23 cellular contexts compared by ENCODE assay signal in genomic region chr10:122674781-122675180, GRCh38. TPM values are rescaled to one million over a fixed set of nuclear protein-coding genes. Genes with fewer than 3 reads are reported as not detected.
"Had no signal": no experiment of that assay in that cellular context is flagged by ENCODE, and none has a peak within 500 bp of the region (broad histone marks: within the 10 kb centered on the region; RNA-seq: fewer than 3 reads in every experiment).

No MANE protein-coding gene starts in this region.

- ATAC-seq: PC-3, T-helper 17 cell had no signal

- H3K27ac ChIP-seq: adrenal gland had no signal

- DNase-seq: activated B cell treated with CpG ODN at 0.5 μM for 24 hours; activated CD4-positive, alpha-beta memory T cell treated with anti-CD3 and anti-CD28 coated beads for 36 hours; activated CD4-positive, alpha-beta T cell treated with anti-CD3 and anti-CD28 coated beads for 1 hour; activated CD4-positive, alpha-beta T cell treated with anti-CD3 and anti-CD28 coated beads, Interleukin-2, amount 10 ng/mL, durations not matched to agents 7 days and 5 days; activated CD8-positive, alpha-beta memory T cell treated with anti-CD3 and anti-CD28 coated beads for 24 hours; activated naive CD4-positive, alpha-beta T cell treated with anti-CD3 and anti-CD28 coated beads, Interleukin-2, amount 50 U/mL, for 16 hours; activated naive CD8-positive, alpha-beta T cell treated with anti-CD3 and anti-CD28 coated beads, Interleukin-2, amount 10 ng/mL, durations not matched to agents 7 days and 5 days; KG1; NCI-H1048; NCI-H146; NCI-H187 treated with DMSO at 0.1 percent for 48 hours; NCI-H2081 treated with DMSO at 0.1 percent for 48 hours; NCI-H446; NCI-H524; PC-3; SIG-M5; T-helper 17 cell; T-helper 9 cell had no signal

- H3K36me3 ChIP-seq: adrenal gland had no signal

- H3K27me3 ChIP-seq: adrenal gland had no signal

- H3K4me3 ChIP-seq: adrenal gland had no signal

- H3K9me3 ChIP-seq: adrenal gland had no signal

- H3K4me1 ChIP-seq: adrenal gland had no signal

RNA-seq across cellular contexts. Expression of gene C10orf120, which starts 24.9 kb away (rescaled TPM):
- total RNA-seq: activated B cell treated with CpG ODN at 0.5 μM for 24 hours; activated CD4-positive, alpha-beta memory T cell treated with anti-CD3 and anti-CD28 coated beads for 36 hours; activated CD4-positive, alpha-beta T cell treated with anti-CD3 and anti-CD28 coated beads, Interleukin-2, amount 10 ng/mL, durations not matched to agents 7 days and 5 days; activated naive CD8-positive, alpha-beta T cell treated with anti-CD3 and anti-CD28 coated beads, Interleukin-2, amount 10 ng/mL, durations not matched to agents 7 days and 5 days; adrenal gland; bronchial epithelial cell; LHCN-M2; M059J; PC-3; T-helper 17 cell had no signal
- polyA plus RNA-seq: adrenal gland, IgD-negative memory B cell had no signal
